1 cellular context compared by ENCODE assay signal in the genomic region with DNA sequence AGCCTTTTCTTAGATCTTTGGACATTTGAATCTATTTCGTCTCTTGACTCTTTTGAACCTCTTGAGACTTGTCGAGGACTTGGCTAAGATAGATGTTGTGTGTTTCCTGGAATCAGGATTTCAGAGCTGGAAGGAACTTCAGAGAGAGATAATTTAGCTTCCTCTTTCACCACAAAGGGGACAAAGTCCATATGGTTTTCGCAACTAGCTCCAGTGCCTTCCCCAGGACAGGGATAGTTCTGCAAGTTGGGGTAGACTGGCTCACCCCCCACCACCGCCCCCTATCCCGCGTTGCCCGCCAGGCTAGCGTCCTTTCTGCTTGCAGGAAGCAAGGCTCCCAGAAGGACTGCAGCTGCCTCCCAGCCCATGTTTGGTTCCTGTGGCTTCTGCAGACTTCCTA.
TF ChIP-seq lines count a peak whose summit lies in the region.

No MANE protein-coding gene starts in this region.

TF ChIP-seq in HepG2, 621 proteins besides CTCF, POLR2A, EP300 and RAD21 (continued from another document and continues in another):
- no peak for TF ChIP-seq ZBTB44 (CRISPR knock-in tag; IDR thresholded peaks at IDR 0.05)
- peak; percentile 64; the same call in 1 of the 2 replicates for TF ChIP-seq NFIC (IDR thresholded peaks at IDR 0.05; ENCODE audit: low read length)
- TF ChIP-seq ZBTB38 (CRISPR knock-in tag; IDR thresholded peaks at IDR 0.05) = no peak
- TF ChIP-seq, protein P1, sequence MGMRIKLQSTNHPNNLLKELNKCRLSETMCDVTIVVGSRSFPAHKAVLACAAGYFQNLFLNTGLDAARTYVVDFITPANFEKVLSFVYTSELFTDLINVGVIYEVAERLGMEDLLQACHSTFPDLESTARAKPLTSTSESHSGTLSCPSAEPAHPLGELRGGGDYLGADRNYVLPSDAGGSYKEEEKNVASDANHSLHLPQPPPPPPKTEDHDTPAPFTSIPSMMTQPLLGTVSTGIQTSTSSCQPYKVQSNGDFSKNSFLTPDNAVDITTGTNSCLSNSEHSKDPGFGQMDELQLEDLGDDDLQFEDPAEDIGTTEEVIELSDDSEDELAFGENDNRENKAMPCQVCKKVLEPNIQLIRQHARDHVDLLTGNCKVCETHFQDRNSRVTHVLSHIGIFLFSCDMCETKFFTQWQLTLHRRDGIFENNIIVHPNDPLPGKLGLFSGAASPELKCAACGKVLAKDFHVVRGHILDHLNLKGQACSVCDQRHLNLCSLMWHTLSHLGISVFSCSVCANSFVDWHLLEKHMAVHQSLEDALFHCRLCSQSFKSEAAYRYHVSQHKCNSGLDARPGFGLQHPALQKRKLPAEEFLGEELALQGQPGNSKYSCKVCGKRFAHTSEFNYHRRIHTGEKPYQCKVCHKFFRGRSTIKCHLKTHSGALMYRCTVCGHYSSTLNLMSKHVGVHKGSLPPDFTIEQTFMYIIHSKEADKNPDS (CRISPR knock-in tag; IDR thresholded peaks at IDR 0.05) = no peak
- TF ChIP-seq, protein P2, sequence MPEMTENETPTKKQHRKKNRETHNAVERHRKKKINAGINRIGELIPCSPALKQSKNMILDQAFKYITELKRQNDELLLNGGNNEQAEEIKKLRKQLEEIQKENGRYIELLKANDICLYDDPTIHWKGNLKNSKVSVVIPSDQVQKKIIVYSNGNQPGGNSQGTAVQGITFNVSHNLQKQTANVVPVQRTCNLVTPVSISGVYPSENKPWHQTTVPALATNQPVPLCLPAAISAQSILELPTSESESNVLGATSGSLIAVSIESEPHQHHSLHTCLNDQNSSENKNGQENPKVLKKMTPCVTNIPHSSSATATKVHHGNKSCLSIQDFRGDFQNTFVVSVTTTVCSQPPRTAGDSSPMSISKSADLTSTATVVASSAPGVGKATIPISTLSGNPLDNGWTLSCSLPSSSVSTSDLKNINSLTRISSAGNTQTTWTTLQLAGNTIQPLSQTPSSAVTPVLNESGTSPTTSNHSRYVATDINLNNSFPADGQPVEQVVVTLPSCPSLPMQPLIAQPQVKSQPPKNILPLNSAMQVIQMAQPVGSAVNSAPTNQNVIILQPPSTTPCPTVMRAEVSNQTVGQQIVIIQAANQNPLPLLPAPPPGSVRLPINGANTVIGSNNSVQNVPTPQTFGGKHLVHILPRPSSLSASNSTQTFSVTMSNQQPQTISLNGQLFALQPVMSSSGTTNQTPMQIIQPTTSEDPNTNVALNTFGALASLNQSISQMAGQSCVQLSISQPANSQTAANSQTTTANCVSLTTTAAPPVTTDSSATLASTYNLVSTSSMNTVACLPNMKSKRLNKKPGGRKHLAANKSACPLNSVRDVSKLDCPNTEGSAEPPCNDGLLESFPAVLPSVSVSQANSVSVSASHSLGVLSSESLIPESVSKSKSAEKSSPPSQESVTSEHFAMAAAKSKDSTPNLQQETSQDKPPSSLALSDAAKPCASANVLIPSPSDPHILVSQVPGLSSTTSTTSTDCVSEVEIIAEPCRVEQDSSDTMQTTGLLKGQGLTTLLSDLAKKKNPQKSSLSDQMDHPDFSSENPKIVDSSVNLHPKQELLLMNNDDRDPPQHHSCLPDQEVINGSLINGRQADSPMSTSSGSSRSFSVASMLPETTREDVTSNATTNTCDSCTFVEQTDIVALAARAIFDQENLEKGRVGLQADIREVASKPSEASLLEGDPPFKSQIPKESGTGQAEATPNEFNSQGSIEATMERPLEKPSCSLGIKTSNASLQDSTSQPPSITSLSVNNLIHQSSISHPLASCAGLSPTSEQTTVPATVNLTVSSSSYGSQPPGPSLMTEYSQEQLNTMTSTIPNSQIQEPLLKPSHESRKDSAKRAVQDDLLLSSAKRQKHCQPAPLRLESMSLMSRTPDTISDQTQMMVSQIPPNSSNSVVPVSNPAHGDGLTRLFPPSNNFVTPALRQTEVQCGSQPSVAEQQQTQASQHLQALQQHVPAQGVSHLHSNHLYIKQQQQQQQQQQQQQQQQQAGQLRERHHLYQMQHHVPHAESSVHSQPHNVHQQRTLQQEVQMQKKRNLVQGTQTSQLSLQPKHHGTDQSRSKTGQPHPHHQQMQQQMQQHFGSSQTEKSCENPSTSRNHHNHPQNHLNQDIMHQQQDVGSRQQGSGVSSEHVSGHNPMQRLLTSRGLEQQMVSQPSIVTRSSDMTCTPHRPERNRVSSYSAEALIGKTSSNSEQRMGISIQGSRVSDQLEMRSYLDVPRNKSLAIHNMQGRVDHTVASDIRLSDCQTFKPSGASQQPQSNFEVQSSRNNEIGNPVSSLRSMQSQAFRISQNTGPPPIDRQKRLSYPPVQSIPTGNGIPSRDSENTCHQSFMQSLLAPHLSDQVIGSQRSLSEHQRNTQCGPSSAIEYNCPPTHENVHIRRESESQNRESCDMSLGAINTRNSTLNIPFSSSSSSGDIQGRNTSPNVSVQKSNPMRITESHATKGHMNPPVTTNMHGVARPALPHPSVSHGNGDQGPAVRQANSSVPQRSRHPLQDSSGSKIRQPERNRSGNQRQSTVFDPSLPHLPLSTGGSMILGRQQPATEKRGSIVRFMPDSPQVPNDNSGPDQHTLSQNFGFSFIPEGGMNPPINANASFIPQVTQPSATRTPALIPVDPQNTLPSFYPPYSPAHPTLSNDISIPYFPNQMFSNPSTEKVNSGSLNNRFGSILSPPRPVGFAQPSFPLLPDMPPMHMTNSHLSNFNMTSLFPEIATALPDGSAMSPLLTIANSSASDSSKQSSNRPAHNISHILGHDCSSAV (CRISPR knock-in tag; IDR thresholded peaks at IDR 0.05; ENCODE audit: borderline replicate concordance) = no peak
- TF ChIP-seq, protein P3, sequence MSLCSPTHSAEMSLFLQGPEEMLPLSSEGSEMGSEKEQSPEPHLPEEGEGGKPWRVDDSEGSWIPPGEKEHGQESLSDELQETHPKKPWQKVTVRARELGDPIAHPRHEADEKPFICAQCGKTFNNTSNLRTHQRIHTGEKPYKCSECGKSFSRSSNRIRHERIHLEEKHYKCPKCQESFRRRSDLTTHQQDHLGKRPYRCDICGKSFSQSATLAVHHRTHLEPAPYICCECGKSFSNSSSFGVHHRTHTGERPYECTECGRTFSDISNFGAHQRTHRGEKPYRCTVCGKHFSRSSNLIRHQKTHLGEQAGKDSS (CRISPR knock-in tag; IDR thresholded peaks at IDR 0.05; ENCODE audit: borderline replicate concordance, low read depth) = no peak
- no peak for TF ChIP-seq CAMTA2 (CRISPR knock-in tag; IDR thresholded peaks at IDR 0.05; ENCODE audit: borderline replicate concordance)
- 0 out of 2 replicates have a peak, but pooled peaks have one; percentile 37 for TF ChIP-seq PPARG (CRISPR knock-in tag; conservative IDR thresholded peaks at IDR 0.05)
- 0 out of 2 replicates have a peak, but pooled peaks have one; percentile 71 for TF ChIP-seq MLX (CRISPR knock-in tag; IDR thresholded peaks at IDR 0.05)
- TF ChIP-seq CHD2 (IDR thresholded peaks at IDR 0.05; ENCODE audit: low read depth, low read length) = no peak
- no peak for TF ChIP-seq ZNF891 (CRISPR knock-in tag; IDR thresholded peaks at IDR 0.05)
- TF ChIP-seq PAX8 (CRISPR knock-in tag; IDR thresholded peaks at IDR 0.05; ENCODE audit: borderline replicate concordance) = no peak
- no peak for TF ChIP-seq BRCA1 (CRISPR knock-in tag; IDR thresholded peaks at IDR 0.05)
- TF ChIP-seq ZNF333 (CRISPR knock-in tag; IDR thresholded peaks at IDR 0.05; ENCODE audit: borderline replicate concordance) = no peak
- TF ChIP-seq MTA3 (CRISPR knock-in tag; IDR thresholded peaks at IDR 0.05) = no peak
- no peak for TF ChIP-seq SNAPC5 (CRISPR knock-in tag; IDR thresholded peaks at IDR 0.05; ENCODE audit: borderline replicate concordance)
- TF ChIP-seq MIER2 (CRISPR knock-in tag; IDR thresholded peaks at IDR 0.05) = 0 out of 2 replicates have a peak, but pooled peaks have one; percentile 26
- no peak for TF ChIP-seq ZNF589 (CRISPR knock-in tag; conservative IDR thresholded peaks at IDR 0.05)
- no peak for TF ChIP-seq SAFB2 (CRISPR knock-in tag; IDR thresholded peaks at IDR 0.05; ENCODE audit: borderline replicate concordance, low read depth)
- TF ChIP-seq ZNF550 (CRISPR knock-in tag; IDR thresholded peaks at IDR 0.05; ENCODE audit: borderline replicate concordance) = no peak
- TF ChIP-seq ATF1 (CRISPR knock-in tag; IDR thresholded peaks at IDR 0.05) = no peak
- TF ChIP-seq HHEX (CRISPR knock-in tag; IDR thresholded peaks at IDR 0.05) = no peak
- TF ChIP-seq HNRNPL (IDR thresholded peaks at IDR 0.05; ENCODE audit: low read depth, low read length) = no peak
- TF ChIP-seq, protein P4, sequence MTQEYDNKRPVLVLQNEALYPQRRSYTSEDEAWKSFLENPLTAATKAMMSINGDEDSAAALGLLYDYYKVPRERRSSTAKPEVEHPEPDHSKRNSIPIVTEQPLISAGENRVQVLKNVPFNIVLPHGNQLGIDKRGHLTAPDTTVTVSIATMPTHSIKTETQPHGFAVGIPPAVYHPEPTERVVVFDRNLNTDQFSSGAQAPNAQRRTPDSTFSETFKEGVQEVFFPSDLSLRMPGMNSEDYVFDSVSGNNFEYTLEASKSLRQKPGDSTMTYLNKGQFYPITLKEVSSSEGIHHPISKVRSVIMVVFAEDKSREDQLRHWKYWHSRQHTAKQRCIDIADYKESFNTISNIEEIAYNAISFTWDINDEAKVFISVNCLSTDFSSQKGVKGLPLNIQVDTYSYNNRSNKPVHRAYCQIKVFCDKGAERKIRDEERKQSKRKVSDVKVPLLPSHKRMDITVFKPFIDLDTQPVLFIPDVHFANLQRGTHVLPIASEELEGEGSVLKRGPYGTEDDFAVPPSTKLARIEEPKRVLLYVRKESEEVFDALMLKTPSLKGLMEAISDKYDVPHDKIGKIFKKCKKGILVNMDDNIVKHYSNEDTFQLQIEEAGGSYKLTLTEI (CRISPR knock-in tag; conservative IDR thresholded peaks at IDR 0.05) = no peak
- peak; percentile 86 for TF ChIP-seq ZNF792 (CRISPR knock-in tag; IDR thresholded peaks at IDR 0.05)
- TF ChIP-seq, protein P5, sequence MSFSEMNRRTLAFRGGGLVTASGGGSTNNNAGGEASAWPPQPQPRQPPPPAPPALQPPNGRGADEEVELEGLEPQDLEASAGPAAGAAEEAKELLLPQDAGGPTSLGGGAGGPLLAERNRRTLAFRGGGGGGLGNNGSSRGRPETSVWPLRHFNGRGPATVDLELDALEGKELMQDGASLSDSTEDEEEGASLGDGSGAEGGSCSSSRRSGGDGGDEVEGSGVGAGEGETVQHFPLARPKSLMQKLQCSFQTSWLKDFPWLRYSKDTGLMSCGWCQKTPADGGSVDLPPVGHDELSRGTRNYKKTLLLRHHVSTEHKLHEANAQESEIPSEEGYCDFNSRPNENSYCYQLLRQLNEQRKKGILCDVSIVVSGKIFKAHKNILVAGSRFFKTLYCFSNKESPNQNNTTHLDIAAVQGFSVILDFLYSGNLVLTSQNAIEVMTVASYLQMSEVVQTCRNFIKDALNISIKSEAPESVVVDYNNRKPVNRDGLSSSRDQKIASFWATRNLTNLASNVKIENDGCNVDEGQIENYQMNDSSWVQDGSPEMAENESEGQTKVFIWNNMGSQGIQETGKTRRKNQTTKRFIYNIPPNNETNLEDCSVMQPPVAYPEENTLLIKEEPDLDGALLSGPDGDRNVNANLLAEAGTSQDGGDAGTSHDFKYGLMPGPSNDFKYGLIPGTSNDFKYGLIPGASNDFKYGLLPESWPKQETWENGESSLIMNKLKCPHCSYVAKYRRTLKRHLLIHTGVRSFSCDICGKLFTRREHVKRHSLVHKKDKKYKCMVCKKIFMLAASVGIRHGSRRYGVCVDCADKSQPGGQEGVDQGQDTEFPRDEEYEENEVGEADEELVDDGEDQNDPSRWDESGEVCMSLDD (CRISPR knock-in tag; IDR thresholded peaks at IDR 0.05; ENCODE audit: borderline replicate concordance) = no peak
- no peak for TF ChIP-seq ZNF720 (CRISPR knock-in tag; IDR thresholded peaks at IDR 0.05)
- no peak for TF ChIP-seq SP2 (CRISPR knock-in tag; IDR thresholded peaks at IDR 0.05)
- no peak for TF ChIP-seq GLMP (CRISPR knock-in tag; IDR thresholded peaks at IDR 0.05; ENCODE audit: borderline replicate concordance)
- 0 out of 2 replicates have a peak, but pooled peaks have one; percentile 49 for TF ChIP-seq YEATS2 (CRISPR knock-in tag; IDR thresholded peaks at IDR 0.05; ENCODE audit: borderline replicate concordance)
- no peak for TF ChIP-seq ZNF263 (CRISPR knock-in tag; IDR thresholded peaks at IDR 0.05)
- no peak for TF ChIP-seq PAF1 (CRISPR knock-in tag; IDR thresholded peaks at IDR 0.05)
- TF ChIP-seq KAT8 (CRISPR knock-in tag; IDR thresholded peaks at IDR 0.05) = peak; percentile 70; the same call in 1 of the 2 replicates
- TF ChIP-seq NR2F6 (IDR thresholded peaks at IDR 0.05) = peak; percentile 58
- peak; percentile 78 for TF ChIP-seq NR2F6 (CRISPR knock-in tag; IDR thresholded peaks at IDR 0.05)
- TF ChIP-seq KDM2A (CRISPR knock-in tag; IDR thresholded peaks at IDR 0.05; ENCODE audit: borderline replicate concordance, low read depth) = 0 out of 2 replicates have a peak, but pooled peaks have one; percentile 19
- no peak for TF ChIP-seq IRF1 (CRISPR knock-in tag; IDR thresholded peaks at IDR 0.05; ENCODE audit: low read depth)
- TF ChIP-seq ZNF10 (CRISPR knock-in tag; IDR thresholded peaks at IDR 0.05; ENCODE audit: borderline replicate concordance, low read depth) = no peak
- no peak for TF ChIP-seq ZNF75D (CRISPR knock-in tag; IDR thresholded peaks at IDR 0.05; ENCODE audit: borderline replicate concordance)
- TF ChIP-seq ZBTB3 (CRISPR knock-in tag; IDR thresholded peaks at IDR 0.05; ENCODE audit: borderline replicate concordance, low read depth) = no peak
